In the genomic region with DNA sequence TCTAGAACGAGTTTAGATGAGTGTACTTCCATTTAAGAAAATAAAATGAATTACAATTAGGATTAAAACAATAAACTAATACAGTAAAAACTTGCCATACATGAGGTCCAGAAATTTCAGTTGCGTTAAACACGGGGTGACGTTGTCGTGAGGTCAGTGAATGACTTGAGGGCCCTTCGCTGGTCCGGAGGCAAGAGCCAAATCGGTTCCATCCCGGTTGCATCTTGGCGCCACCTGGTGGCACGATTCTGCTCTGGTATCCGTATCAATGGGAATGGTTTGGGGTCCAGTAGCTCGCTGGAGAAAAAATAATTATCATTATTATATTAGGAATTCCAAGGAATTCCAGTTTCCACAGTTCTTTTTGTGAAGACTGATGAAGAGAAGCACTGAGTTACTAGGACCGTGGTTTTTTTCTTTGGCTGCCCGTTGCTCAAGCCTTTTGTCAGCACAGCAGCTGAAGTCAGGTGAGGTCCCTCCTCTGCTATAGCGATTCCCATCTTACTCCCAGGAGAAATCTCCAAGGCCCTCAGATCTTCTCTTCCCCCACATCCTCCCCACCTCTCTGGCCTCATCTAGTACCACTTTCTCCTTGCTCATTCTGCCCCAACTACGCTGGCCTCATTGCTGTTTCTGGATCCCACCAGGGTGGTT, we compare ENCODE assay signal across 8 cellular contexts.
DNase-seq lines count a peak whose midpoint lies in the region; ATAC-seq lines count a peak whose summit lies in the region.

No MANE protein-coding gene starts in this region.

- ATAC-seq in GM19395 (IDR thresholded peaks at IDR 0.05; ENCODE audit: unreplicated experiment) (peak; percentile 63), T-helper 17 cell (no peak), GM18873 (IDR thresholded peaks at IDR 0.05; ENCODE audit: low FRiP score, unreplicated experiment) (no peak)

- H3K27me3 Mint-ChIP-seq in T-helper 17 cell = peaks cover 28% of the 10 kb centered on the region

- H3K9me3 ChIP-seq in T-helper 17 cell (ENCODE audit: control insufficient read depth, low read length, poor library complexity, severe bottlenecking) = no peaks in the 10 kb centered on the region

- no peaks in the 10 kb centered on the region for H3K36me3 Mint-ChIP-seq in T-helper 17 cell (ENCODE audit: low read depth)

- H3K4me1 Mint-ChIP-seq in T-helper 17 cell = peaks cover 5% of the 10 kb centered on the region

- no peak overlapping the region for H3K27ac Mint-ChIP-seq in T-helper 17 cell

- no peak overlapping the region for H3K4me3 Mint-ChIP-seq in T-helper 17 cell

- DNase-seq in AML-193 (lab: John Stamatoyannopoulos, UW) (peak; percentile 28 to 48), NAMALWA (ENCODE audit: low spot score) (peak; percentile 66), T-helper 17 cell (peak; percentile 32 to 55 (median 53)), anterior cingulate cortex (lab: John Stamatoyannopoulos, UW) (peak in 40 of 58 donors; percentile 3 to 87 (median 26)), hepatic stellate cell (ENCODE audit: low spot score) (peak; percentile 27)
- DNase-seq in stimulated activated CD4-positive, alpha-beta T cell treated with anti-CD3 and anti-CD28 coated beads, Interleukin-12 subunit alpha, Interleukin-12 subunit beta, amount 100 ng/mL, for 4 hours = peak; percentile 76
